17 cellular contexts compared by ENCODE assay signal in genomic region chr18:29560270-29560669, GRCh38.
DNase-seq lines count a peak whose midpoint lies in the region; ATAC-seq and TF ChIP-seq lines count a peak whose summit lies in the region.
"Had no signal": no experiment of that assay in that cellular context is flagged by ENCODE, and none has a peak within 500 bp of the region (broad histone marks: within the 10 kb centered on the region; RNA-seq: fewer than 3 reads in every experiment).

No MANE protein-coding gene starts in this region.

- intact Hi-C loops in spleen (cut with DNase I; ENCODE audit: low total_unique reads) (no loop called here), head of caudate nucleus (cut with DNase I) (no loop called here)

- H3K4me1 ChIP-seq in spleen (no peaks in the 10 kb centered on the region), SJCRH30 (no peaks in the 10 kb centered on the region)
- H3K4me1 ChIP-seq: heart left ventricle had no signal

- peaks cover 0 to 2% (median 0%) of the 10 kb centered on the region in 8 donors for H3K9me3 ChIP-seq in spleen
- H3K9me3 ChIP-seq in SJCRH30 (replicated peaks), result no peaks in the 10 kb centered on the region
- H3K9me3 ChIP-seq: heart left ventricle had no signal

- H3K36me3 ChIP-seq in spleen (no peaks in the 10 kb centered on the region), SJCRH30 (no peaks in the 10 kb centered on the region)
- H3K36me3 ChIP-seq: heart left ventricle, WERI-Rb-1 had no signal

- in situ Hi-C loops in GM13977 (cut with MboI; ENCODE audit: low pct_unique_long_range_greater_than_20kb, low sequenced_read_pairs, unreplicated experiment), result no loop called here

- H3K4me3 ChIP-seq in spleen, result no peak overlapping the region
- H3K4me3 ChIP-seq in SJCRH30, result no peak overlapping the region
- H3K4me3 ChIP-seq: heart left ventricle, SK-N-MC had no signal

- WGBS in spleen, 5 donors, result 48 to 74% (median 58%) methylated on average over 1 of the region's 1 CpG

- H3K27ac ChIP-seq in spleen, result no peak overlapping the region
- no peak overlapping the region for H3K27ac ChIP-seq in SJCRH30
- H3K27ac ChIP-seq: heart left ventricle, SK-N-MC, WERI-Rb-1 had no signal

- H3K27me3 ChIP-seq in spleen (replicated peaks in 1 of 7), result no peaks in the 10 kb centered on the region
- no peaks in the 10 kb centered on the region for H3K27me3 ChIP-seq in SJCRH30
- H3K27me3 ChIP-seq: heart left ventricle had no signal

- ATAC-seq in GM21423 (IDR thresholded peaks at IDR 0.05; ENCODE audit: unreplicated experiment), result peak; percentile 52
- peak; percentile 90 for ATAC-seq in HG03159 (IDR thresholded peaks at IDR 0.05; ENCODE audit: unreplicated experiment)
- ATAC-seq: heart left ventricle had no signal

- no peak for TF ChIP-seq POLR2A in spleen (IDR thresholded peaks at IDR 0.05)

- TF ChIP-seq CTCF in GM13977 (IDR thresholded peaks at IDR 0.05; ENCODE audit: extremely low read depth, insufficient read depth, missing control alignments), result no peak
- no peak for TF ChIP-seq CTCF in spleen (IDR thresholded peaks at IDR 0.05 in 8 of 11, conservative IDR thresholded peaks at IDR 0.05 in 3 of 11)

- DNase-seq in GM13977 (ENCODE audit: low spot score) (peak; percentile 5), NOMO-1 treated with DMSO at 0.1 percent for 48 hours (lab: John Stamatoyannopoulos, UW; ENCODE audit: unreplicated experiment) (peak; percentile 72), H4 (ENCODE audit: low spot score) (no peak), spleen (no peak), SJCRH30 (no peak), head of caudate nucleus (no peak)
- DNase-seq: heart left ventricle; naive B cell; NCI-H1694 treated with DMSO at 0.1 percent for 48 hours; NCI-H69; retina; stimulated activated CD4-positive, alpha-beta T cell treated with anti-CD3 and anti-CD28 coated beads, Interleukin-2, amount 100 ng/mL, for 48 hours; stimulated activated naive CD4-positive, alpha-beta T cell; WERI-Rb-1 had no signal

Comparison
In these comparisons a context has a peak if more than half of its experiments do, and no peak if none do; other contexts are left out.
1. DNase-seq: peak in GM13977 (single experiment) and NOMO-1 treated with DMSO at 0.1 percent for 48 hours (single experiment); none in H4 (single experiment), spleen (single experiment), SJCRH30 (0 of 2) and head of caudate nucleus (0 of 42).